ENCODE assay signal across 1 cellular context in genomic region chr12:27498761-27499160, GRCh38.
TF ChIP-seq lines count a peak whose summit lies in the region.

No MANE protein-coding gene starts in this region.

TF ChIP-seq in K562, 482 proteins besides CTCF, POLR2A, EP300 and RAD21 (continued from another document):
- no peak for TF ChIP-seq ZNF445 (CRISPR knock-in tag; IDR thresholded peaks at IDR 0.05; ENCODE audit: low read depth)
